Comparison of ENCODE assay signal across 35 cellular contexts in genomic region chr12:71004578-71004977, GRCh38.
"Had no signal": no experiment of that assay in that cellular context is flagged by ENCODE, and none has a peak within 500 bp of the region (broad histone marks: within the 10 kb centered on the region; RNA-seq: fewer than 3 reads in every experiment).

No MANE protein-coding gene starts in this region.

- DNase-seq: Karpas-422, Kasumi-1, MG63, MM.1S, MV-4-11, NCI-H1048, NCI-H1092, NCI-H1092 treated with DMSO at 0.1 percent for 48 hours, NCI-H1105, NCI-H1105 treated with DMSO at 0.1 percent for 48 hours, NCI-H1417, NCI-H1417 treated with DMSO at 0.1 percent for 48 hours, NCI-H1436, NCI-H1436 treated with DMSO at 0.1 percent for 48 hours, NCI-H146, NCI-H1694, NCI-H1694 treated with DMSO at 0.1 percent for 48 hours, NCI-H187, NCI-H187 treated with DMSO at 0.1 percent for 48 hours, NCI-H1930, NCI-H2029, NCI-H2029 treated with DMSO at 0.1 percent for 48 hours, NCI-H2081, NCI-H2081 treated with DMSO at 0.1 percent for 48 hours, NCI-H2107, NCI-H2171, NCI-H2171 treated with DMSO at 0.1 percent for 48 hours, NCI-H2227 treated with DMSO at 0.1 percent for 48 hours, NCI-H226, NCI-H345, NCI-H446, NCI-H446 treated with DMSO at 0.1 percent for 48 hours, NCI-H510A, NCI-H510A treated with DMSO at 0.1 percent for 48 hours, NCI-H524 had no signal

- H3K36me3 ChIP-seq: MG63 had no signal

- H3K4me3 ChIP-seq: MG63 had no signal

- H3K27me3 ChIP-seq: MG63 had no signal

- H3K9me3 ChIP-seq: MG63 had no signal
